In the genomic region with DNA sequence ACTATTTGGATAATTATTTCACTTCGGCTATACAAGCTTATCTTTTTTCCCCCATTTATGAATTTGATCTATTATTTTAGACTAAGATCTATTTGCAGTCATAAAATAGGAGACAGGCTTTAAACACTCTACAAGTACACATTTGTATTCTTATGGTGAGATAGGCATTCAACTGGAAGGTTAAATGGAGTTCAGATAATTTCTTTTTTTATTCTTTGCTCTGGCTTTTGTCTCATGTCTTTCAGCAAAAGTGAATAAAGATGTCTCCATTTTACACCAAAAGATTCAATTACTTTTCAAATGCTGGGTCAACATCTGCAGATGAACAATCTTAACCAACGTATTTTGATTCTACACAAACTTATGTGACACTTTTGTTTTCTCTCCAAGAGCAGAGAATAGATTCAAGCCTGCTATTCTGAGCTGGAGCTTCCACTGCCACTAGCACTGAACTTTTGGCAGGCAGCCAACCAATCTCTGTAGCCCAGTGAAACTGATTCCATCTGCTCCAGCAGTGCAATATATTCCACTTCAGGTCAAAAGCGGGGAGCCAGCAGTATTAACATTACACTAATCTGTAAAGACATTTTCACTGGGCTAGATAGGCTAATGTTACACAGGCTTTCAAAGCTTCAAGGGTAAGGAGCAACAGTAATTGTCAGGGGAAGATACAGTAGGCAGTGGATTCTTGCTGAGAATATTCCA, we compare ENCODE assay signal across 1 cellular context.
TF ChIP-seq lines count a peak whose summit lies in the region.

No MANE protein-coding gene starts in this region.

TF ChIP-seq in H1, 55 proteins besides CTCF, POLR2A, EP300 and RAD21 (continued from another document):
- TF ChIP-seq CHD7 (IDR thresholded peaks at IDR 0.05; ENCODE audit: insufficient replicate concordance, low read length) (no peak), CBX5 (IDR thresholded peaks at IDR 0.05; ENCODE audit: low read depth, low read length) (no peak), NANOG (IDR thresholded peaks at IDR 0.05; ENCODE audit: insufficient read depth, low read depth, low read length, poor library complexity, severe bottlenecking) (no peak), CBX8 (IDR thresholded peaks at IDR 0.05; ENCODE audit: borderline replicate concordance, low read depth, low read length) (no peak), TBP (IDR thresholded peaks at IDR 0.05; ENCODE audit: low read depth, low read length) (no peak), ZNF274 (IDR thresholded peaks at IDR 0.05; ENCODE audit: borderline replicate concordance, extremely low read depth, low read length) (no peak), CTBP2 (IDR thresholded peaks at IDR 0.05; ENCODE audit: borderline replicate concordance, insufficient read depth, insufficient read length, low read length) (no peak), CHD2 (IDR thresholded peaks at IDR 0.05; ENCODE audit: low read length) (no peak), SP1 (IDR thresholded peaks at IDR 0.05; ENCODE audit: low read depth, low read length) (no peak), SP2 (IDR thresholded peaks at IDR 0.05; ENCODE audit: low read length) (no peak), HDAC2 (IDR thresholded peaks at IDR 0.05; ENCODE audit: borderline replicate concordance in 1 of 2, low read depth in 2 of 2, low read length in 2 of 2) (no peak), RFX5 (IDR thresholded peaks at IDR 0.05; ENCODE audit: borderline replicate concordance, low read depth, low read length) (no peak), POLR2AphosphoS5 (IDR thresholded peaks at IDR 0.05; ENCODE audit: low read depth, low read length) (no peak)
